ENCODE assay signal across 14 cellular contexts in the genomic region with DNA sequence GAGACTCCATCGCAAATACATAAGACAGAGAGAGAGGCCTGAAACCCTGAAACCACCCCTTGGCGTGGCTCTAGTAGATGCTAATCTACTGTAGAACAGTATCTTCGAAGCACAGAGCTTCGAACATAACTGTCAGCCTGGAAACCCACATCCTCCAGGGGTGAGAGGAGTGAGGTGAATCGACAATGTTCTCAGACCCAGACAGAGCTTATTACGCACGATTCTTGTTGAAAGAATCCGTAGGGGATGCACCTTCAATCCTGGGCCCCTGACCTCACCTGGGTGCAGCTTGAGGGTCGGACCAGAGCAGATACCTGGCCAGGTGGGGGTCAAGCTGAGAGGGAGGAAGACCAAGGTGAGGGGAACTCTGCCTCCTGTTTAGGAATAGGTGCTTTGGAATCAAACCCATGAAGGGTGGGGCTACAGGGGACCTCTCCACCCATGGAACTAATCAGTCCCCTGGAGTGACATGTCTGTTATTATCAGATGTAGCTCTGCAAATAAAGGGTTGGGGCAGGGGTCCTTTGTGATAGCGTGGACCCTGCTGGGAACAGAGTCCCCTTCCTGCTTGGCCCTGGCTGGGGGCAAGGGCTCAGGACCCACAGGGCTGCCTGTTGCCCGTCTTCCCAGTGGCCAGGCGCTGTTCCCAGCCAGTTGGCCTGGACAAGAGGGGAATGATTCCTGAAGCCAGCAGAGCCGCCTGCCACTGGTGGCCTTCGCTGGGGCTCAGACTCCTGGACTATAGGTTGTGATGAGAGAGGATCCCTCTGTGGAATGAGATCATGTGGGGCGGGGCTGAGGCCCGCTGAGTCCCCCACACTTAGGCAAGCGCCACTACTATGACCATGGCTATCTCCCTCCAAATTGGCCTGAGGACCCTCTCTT. TPM values are rescaled to one million over a fixed set of nuclear protein-coding genes. Genes with fewer than 3 reads are reported as not detected.
DNase-seq lines count a peak whose midpoint lies in the region; ATAC-seq and TF ChIP-seq lines count a peak whose summit lies in the region.
"Had no signal": no experiment of that assay in that cellular context is flagged by ENCODE, and none has a peak within 500 bp of the region (broad histone marks: within the 10 kb centered on the region; RNA-seq: fewer than 3 reads in every experiment).

No MANE protein-coding gene starts in this region.

- TF ChIP-seq CTCF in neural crest cell (conservative IDR thresholded peaks at IDR 0.05) (no peak), nephron progenitor cell (IDR thresholded peaks at IDR 0.05) (no peak)

- H3K9me3 ChIP-seq in CD8-positive, alpha-beta memory T cell (ENCODE audit: low read length): no peaks in the 10 kb centered on the region

- H3K27me3 Mint-ChIP-seq in CD8-positive, alpha-beta memory T cell: no peaks in the 10 kb centered on the region
- H3K27me3 Mint-ChIP-seq in neural crest cell (ENCODE audit: low read depth) (no peaks in the 10 kb centered on the region), nephron progenitor cell (ENCODE audit: low read depth, poor library complexity) (peaks cover 8% of the 10 kb centered on the region)

- peaks cover 37% of the 10 kb centered on the region for H3K4me1 ChIP-seq in CD8-positive, alpha-beta memory T cell (ENCODE audit: insufficient read depth, low read length)

- POLR2A ChIA-PET in CD8-positive, alpha-beta memory T cell (lab: Charles Lee): interaction anchor here (0.7 to 1.0 kb wide), 2 partner anchors 11 to 25 kb away, joined by 3 read pairs; no protein-coding TSS in a partner anchor

- H3K27me3 ChIP-seq in CD8-positive, alpha-beta memory T cell (ENCODE audit: insufficient read depth, low read length, poor library complexity, severe bottlenecking): no peaks in the 10 kb centered on the region
- H3K27me3 ChIP-seq: cardiac muscle cell had no signal

- H3K4me1 Mint-ChIP-seq in CD8-positive, alpha-beta memory T cell: peaks cover 35 to 53% (median 35%) of the 10 kb centered on the region in 3 donors
- H3K4me1 Mint-ChIP-seq in neural crest cell (peaks cover 9% of the 10 kb centered on the region), nephron progenitor cell (peaks cover 73% of the 10 kb centered on the region)

- H3K27ac Mint-ChIP-seq in CD8-positive, alpha-beta memory T cell: peak overlapping the region; percentile 87 to 100 (median 98)
- H3K27ac Mint-ChIP-seq in neural crest cell (ENCODE audit: unreplicated experiment) (peak overlapping the region; percentile 62), nephron progenitor cell (no peak overlapping the region)

- no peaks in the 10 kb centered on the region for H3K36me3 ChIP-seq in CD8-positive, alpha-beta memory T cell (ENCODE audit: insufficient read depth, low read length)
- H3K36me3 ChIP-seq: cardiac muscle cell had no signal

- ATAC-seq in HG02798 (IDR thresholded peaks at IDR 0.05; ENCODE audit: poor library complexity, unreplicated experiment): no peak
- no peak for ATAC-seq in HG03571 (IDR thresholded peaks at IDR 0.05; ENCODE audit: unreplicated experiment)

- peak; percentile 39 to 88 (median 79) for DNase-seq in CD8-positive, alpha-beta memory T cell
- DNase-seq in activated CD4-positive, CD25-positive, alpha-beta regulatory T cell treated with anti-CD3 and anti-CD28 coated beads, Interleukin-2, amount 50 U/mL, for 72 hours: peak; percentile 41
- DNase-seq in activated naive CD4-positive, alpha-beta T cell treated with Interleukin-2 at 50 U/mL for 16 hours: peak; percentile 54
- no peak for DNase-seq in neural crest cell (ENCODE audit: low read depth, low spot score)
- DNase-seq in nephron progenitor cell: no peak
- no peak for DNase-seq in anterior cingulate cortex (lab: John Stamatoyannopoulos, UW)
- DNase-seq: AML-193; foreskin melanocyte; NK-92 treated with Interleukin-12 subunit alpha and Interleukin-12 subunit beta, amount 100 ng/mL, for 24 hours had no signal

- peak overlapping the region; percentile 84 for H3K27ac ChIP-seq in CD8-positive, alpha-beta memory T cell (ENCODE audit: low read depth, low read length)
- H3K27ac ChIP-seq: cardiac muscle cell, HL-60 had no signal

- peak overlapping the region; percentile 1 to 81 (median 19) for H3K4me3 Mint-ChIP-seq in CD8-positive, alpha-beta memory T cell
- H3K4me3 Mint-ChIP-seq in neural crest cell (no peak overlapping the region), nephron progenitor cell (no peak overlapping the region)

- H3K36me3 Mint-ChIP-seq in CD8-positive, alpha-beta memory T cell: no peaks in the 10 kb centered on the region
- H3K36me3 Mint-ChIP-seq in neural crest cell (ENCODE audit: low read depth) (no peaks in the 10 kb centered on the region), nephron progenitor cell (ENCODE audit: low read depth) (peaks cover 5% of the 10 kb centered on the region)

- peak overlapping the region; percentile 11 for H3K4me3 ChIP-seq in CD8-positive, alpha-beta memory T cell (ENCODE audit: low read length)
- H3K4me3 ChIP-seq: cardiac muscle cell had no signal

- CTCF ChIA-PET in CD8-positive, alpha-beta memory T cell (lab: Charles Lee): interaction anchor here (0.9 to 1.1 kb wide), 4 partner anchors 13 to 25 kb away, joined by 3 to 4 read pairs (median 4); no protein-coding TSS in a partner anchor

- H3K9me3 Mint-ChIP-seq in CD8-positive, alpha-beta memory T cell: no peaks in the 10 kb centered on the region
- H3K9me3 Mint-ChIP-seq in neural crest cell (no peaks in the 10 kb centered on the region), nephron progenitor cell (no peaks in the 10 kb centered on the region)

RNA-seq across cellular contexts. Expression of a gene that starts 41.2 kb away (rescaled TPM):
- total RNA-seq in CD8-positive, alpha-beta memory T cell: not detected
- not detected for polyA plus RNA-seq in CD8-positive, alpha-beta memory T cell
- 0.59 and 0.75 TPM in 2 replicates for total RNA-seq in neural crest cell
- total RNA-seq: cardiac muscle cell, renal cortical epithelial cell had no signal

Comparison
In these comparisons a context has a peak if more than half of its experiments do, and no peak if none do; other contexts are left out.
1. DNase-seq: peak in CD8-positive, alpha-beta memory T cell (5 of 5), activated CD4-positive, CD25-positive, alpha-beta regulatory T cell treated with anti-CD3 and anti-CD28 coated beads, Interleukin-2, amount 50 U/mL, for 72 hours (single experiment) and activated naive CD4-positive, alpha-beta T cell treated with Interleukin-2 at 50 U/mL for 16 hours (single experiment); none in neural crest cell (single experiment), nephron progenitor cell (single experiment) and anterior cingulate cortex (0 of 58).
2. H3K4me3 Mint-ChIP-seq: peak in CD8-positive, alpha-beta memory T cell (7 of 7); none in neural crest cell (single experiment) and nephron progenitor cell (single experiment).